In genomic region chr1:155981266-155982088, GRCh38 we compare ENCODE assay signal across 8 cellular contexts. TPM values are rescaled to one million over a fixed set of nuclear protein-coding genes. Genes with fewer than 3 reads are reported as not detected.
DNase-seq lines count a peak whose midpoint lies in the region; ATAC-seq lines count a peak whose summit lies in the region.

No MANE protein-coding gene starts in this region.

- no peaks in the 10 kb centered on the region for H3K27me3 Mint-ChIP-seq in activated naive CD4-positive, alpha-beta T cell treated with anti-CD3 and anti-CD28 coated beads, Interleukin-2, amount 50 U/mL, for 24 hours

- peaks cover 29% of the 10 kb centered on the region for H3K4me1 ChIP-seq in thymus (ENCODE audit: control insufficient read depth, insufficient read depth, low read length)

- H3K36me3 ChIP-seq in MG63: peaks cover 60% of the 10 kb centered on the region
- H3K36me3 ChIP-seq in thymus (ENCODE audit: control insufficient read depth, insufficient read depth): no peaks in the 10 kb centered on the region

- peak overlapping the region; percentile 94 for H3K27ac Mint-ChIP-seq in activated naive CD4-positive, alpha-beta T cell treated with anti-CD3 and anti-CD28 coated beads, Interleukin-2, amount 50 U/mL, for 24 hours

- WGBS in thymus: 48% methylated on average over 6 of the region's 6 CpGs

- H3K4me3 ChIP-seq in MG63 (peak overlapping the region; percentile 94), thymus (ENCODE audit: low read length) (no peak overlapping the region)

- H3K4me3 Mint-ChIP-seq in activated naive CD4-positive, alpha-beta T cell treated with anti-CD3 and anti-CD28 coated beads, Interleukin-2, amount 50 U/mL, for 24 hours: peak overlapping the region; percentile 93

- peak overlapping the region; percentile 48 for H3K27ac ChIP-seq in thymus (ENCODE audit: low read depth)

- no peaks in the 10 kb centered on the region for H3K9me3 ChIP-seq in MG63
- no peaks in the 10 kb centered on the region for H3K9me3 ChIP-seq in thymus (ENCODE audit: control insufficient read depth)

- H3K27me3 ChIP-seq in MG63 (no peaks in the 10 kb centered on the region), thymus (ENCODE audit: control insufficient read depth, insufficient read depth) (no peaks in the 10 kb centered on the region)

- ATAC-seq in HG03571 (IDR thresholded peaks at IDR 0.05; ENCODE audit: unreplicated experiment) (no peak), HG02588 (IDR thresholded peaks at IDR 0.05; ENCODE audit: unreplicated experiment) (no peak), GM21737 (IDR thresholded peaks at IDR 0.05; ENCODE audit: unreplicated experiment) (no peak)

- peaks cover 4% of the 10 kb centered on the region for H3K36me3 Mint-ChIP-seq in activated naive CD4-positive, alpha-beta T cell treated with anti-CD3 and anti-CD28 coated beads, Interleukin-2, amount 50 U/mL, for 24 hours

- H3K9me3 Mint-ChIP-seq in activated naive CD4-positive, alpha-beta T cell treated with anti-CD3 and anti-CD28 coated beads, Interleukin-2, amount 50 U/mL, for 24 hours: no peaks in the 10 kb centered on the region

- peaks cover 48% of the 10 kb centered on the region for H3K4me1 Mint-ChIP-seq in activated naive CD4-positive, alpha-beta T cell treated with anti-CD3 and anti-CD28 coated beads, Interleukin-2, amount 50 U/mL, for 24 hours

- DNase-seq in EH (ENCODE audit: low read depth) (peak; percentile 94), MG63 (peak; percentile 72), iris pigment epithelial cell (ENCODE audit: low read depth) (peak; percentile 80)

RNA-seq across cellular contexts. Expression of gene ARHGEF2, which starts 3.1 kb away (rescaled TPM):
- 38.7 and 70.6 TPM in 2 replicates for total RNA-seq in MG63 (2014; rRNA removed; shearing (Covaris generic); ENCODE audit: low replicate concordance)
- 58.5 TPM for polyA plus RNA-seq in thymus

RNA-seq across cellular contexts. Expression of gene SSR2, which starts 39.3 kb away (rescaled TPM):
- total RNA-seq in MG63 (2014; rRNA removed; shearing (Covaris generic); ENCODE audit: low replicate concordance): 243 and 387 TPM in 2 replicates
- 251 TPM for polyA plus RNA-seq in thymus

RNA-seq across cellular contexts. Expression of gene RXFP4, which starts 40.0 kb away (rescaled TPM):
- total RNA-seq in MG63 (2014; rRNA removed; shearing (Covaris generic); ENCODE audit: low replicate concordance): not detected in 2 replicates
- 0.18 TPM for polyA plus RNA-seq in thymus

RNA-seq across cellular contexts. Expression of gene KHDC4, which starts 47.3 kb away (rescaled TPM):
- 26.0 and 32.1 TPM in 2 replicates for total RNA-seq in MG63 (2014; rRNA removed; shearing (Covaris generic); ENCODE audit: low replicate concordance)
- polyA plus RNA-seq in thymus: 45.8 TPM
